8 cellular contexts compared by ENCODE assay signal in the genomic region with DNA sequence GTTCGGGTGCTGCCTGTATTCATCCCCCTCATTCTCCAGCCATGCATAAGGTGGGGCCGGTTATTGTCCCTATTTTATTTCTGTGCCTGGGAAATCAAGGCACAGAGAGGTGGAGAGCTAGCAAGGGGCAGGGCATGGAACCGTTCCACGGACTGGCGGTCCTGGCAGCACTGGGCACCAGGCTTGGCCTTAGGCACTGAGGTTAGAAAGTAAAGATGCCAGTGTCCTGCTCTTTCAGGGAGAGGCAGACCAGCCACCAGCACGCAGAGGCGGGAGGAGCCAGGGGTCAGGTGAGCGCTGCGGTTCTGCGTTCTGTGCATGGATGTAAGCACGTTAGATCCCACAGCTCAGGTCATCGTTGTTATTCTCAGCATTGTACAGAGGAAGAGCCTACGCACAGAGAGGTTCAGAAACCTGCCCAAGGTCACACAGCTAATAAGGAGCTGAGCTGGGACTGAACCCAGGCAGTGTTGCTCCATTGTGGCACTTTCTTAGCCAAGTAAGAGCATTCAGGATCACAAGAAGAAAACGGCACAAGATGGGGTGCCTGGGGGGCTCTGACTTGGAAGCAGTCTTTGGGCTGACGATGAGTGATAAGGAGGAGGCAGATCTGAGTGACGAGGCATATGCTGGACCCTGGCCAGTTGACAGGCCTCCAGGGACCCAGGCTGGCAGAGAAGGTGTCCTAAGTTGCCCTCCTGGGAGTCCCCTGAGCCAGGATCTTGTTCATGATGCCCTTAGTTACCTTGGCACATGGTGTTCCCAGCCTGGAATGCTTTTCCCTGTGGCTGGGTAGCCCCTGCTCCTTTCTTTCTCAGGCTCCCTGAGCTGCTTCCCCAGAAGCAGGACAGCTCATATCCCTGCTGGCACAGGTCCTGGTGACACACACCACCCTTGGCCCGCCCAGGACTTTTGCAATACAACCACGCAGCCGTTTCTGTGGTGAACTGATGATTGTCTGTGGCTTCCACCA. TPM values are rescaled to one million over a fixed set of nuclear protein-coding genes. Genes with fewer than 3 reads are reported as not detected.
DNase-seq lines count a peak whose midpoint lies in the region; ATAC-seq, FAIRE-seq and TF ChIP-seq lines count a peak whose summit lies in the region.

No MANE protein-coding gene starts in this region.

- H3K36me3 ChIP-seq in Loucy (ENCODE audit: insufficient read depth, low read length) = peaks cover 28% of the 10 kb centered on the region; the same call in 1 of the 2 replicates
- H3K36me3 ChIP-seq in colonic mucosa = no peaks in the 10 kb centered on the region
- peaks cover 0 to 41% of the 10 kb centered on the region in 2 donors for H3K36me3 ChIP-seq in lung (ENCODE audit: control insufficient read depth in 2 of 2, insufficient read depth in 2 of 2, low read length in 2 of 2)

- no peak for TF ChIP-seq CTCF in Loucy (conservative IDR thresholded peaks at IDR 0.05; ENCODE audit: low read length)
- no peak for TF ChIP-seq CTCF in colonic mucosa (IDR thresholded peaks at IDR 0.05)
- TF ChIP-seq CTCF in lung (IDR thresholded peaks at IDR 0.05; ENCODE audit: control extremely low read depth, extremely low read depth) = no peak

- H2AFZ ChIP-seq in Loucy (ENCODE audit: low read length) = no peak overlapping the region

- H3K4me1 ChIP-seq in Loucy (ENCODE audit: insufficient read depth, low read length, poor library complexity, severe bottlenecking) = peaks cover 6% of the 10 kb centered on the region
- H3K4me1 ChIP-seq in colonic mucosa = peaks cover 20% of the 10 kb centered on the region
- H3K4me1 ChIP-seq in lung (ENCODE audit: control insufficient read depth in 2 of 2, insufficient read depth in 2 of 2, low read length in 2 of 2) = peaks cover 0 to 24% of the 10 kb centered on the region in 2 donors

- H3K4me3 Mint-ChIP-seq in activated T-helper 1 cell treated with anti-CD3 and anti-CD28 coated beads, Interleukin-12 subunit alpha, Interleukin-12 subunit beta, Interleukin-2, Interleukin-4 antibody, amounts not matched to agents 30 ng/mL and 10 ng/mL and 1 ng/mL, durations not matched to agents 14 hours and 24 hours and 36 hours = no peak overlapping the region

- H3K27ac ChIP-seq in colonic mucosa (no peak overlapping the region), lung (ENCODE audit: low read depth in 1 of 2, low read length in 1 of 2) (peak overlapping the region; percentile 15 to 69)

- H3K79me2 ChIP-seq in Loucy (ENCODE audit: insufficient read depth, low read length) = no peaks in the 10 kb centered on the region

- H3F3A ChIP-seq in Loucy (ENCODE audit: low read depth) = no peaks in the 10 kb centered on the region

- H3K9ac ChIP-seq in Loucy (ENCODE audit: low read depth, low read length, poor library complexity, severe bottlenecking) = no peak overlapping the region
- H3K9ac ChIP-seq in colonic mucosa (ENCODE audit: low read depth in 2 of 2, low read length in 2 of 2) = no peak overlapping the region

- H3K27me3 Mint-ChIP-seq in activated T-helper 1 cell treated with anti-CD3 and anti-CD28 coated beads, Interleukin-12 subunit alpha, Interleukin-12 subunit beta, Interleukin-2, Interleukin-4 antibody, amounts not matched to agents 30 ng/mL and 10 ng/mL and 1 ng/mL, durations not matched to agents 14 hours and 24 hours and 36 hours (ENCODE audit: insufficient read depth) = no peaks in the 10 kb centered on the region

- H3K4me3 ChIP-seq in Loucy (ENCODE audit: low read length, poor library complexity, severe bottlenecking) (no peak overlapping the region), colonic mucosa (no peak overlapping the region), lung (no peak overlapping the region)

- H3K27ac Mint-ChIP-seq in activated T-helper 1 cell treated with anti-CD3 and anti-CD28 coated beads, Interleukin-12 subunit alpha, Interleukin-12 subunit beta, Interleukin-2, Interleukin-4 antibody, amounts not matched to agents 30 ng/mL and 10 ng/mL and 1 ng/mL, durations not matched to agents 14 hours and 24 hours and 36 hours = no peak overlapping the region

- no peaks in the 10 kb centered on the region for H3K36me3 Mint-ChIP-seq in activated T-helper 1 cell treated with anti-CD3 and anti-CD28 coated beads, Interleukin-12 subunit alpha, Interleukin-12 subunit beta, Interleukin-2, Interleukin-4 antibody, amounts not matched to agents 30 ng/mL and 10 ng/mL and 1 ng/mL, durations not matched to agents 14 hours and 24 hours and 36 hours (ENCODE audit: low read depth)

- H3K4me2 ChIP-seq in Loucy (ENCODE audit: low read depth, low read length, poor library complexity, severe bottlenecking) = peak overlapping the region; percentile 13

- no peaks in the 10 kb centered on the region for H3K9me3 Mint-ChIP-seq in activated T-helper 1 cell treated with anti-CD3 and anti-CD28 coated beads, Interleukin-12 subunit alpha, Interleukin-12 subunit beta, Interleukin-2, Interleukin-4 antibody, amounts not matched to agents 30 ng/mL and 10 ng/mL and 1 ng/mL, durations not matched to agents 14 hours and 24 hours and 36 hours

- ATAC-seq in lung (ENCODE audit: insufficient read depth, low FRiP score) (peak; percentile 58), HG02852 (IDR thresholded peaks at IDR 0.05; ENCODE audit: unreplicated experiment) (no peak)

- intact Hi-C loops in colonic mucosa (cut with DNase I) = no loop called here
- intact Hi-C loops in activated T-helper 1 cell treated with anti-CD3 and anti-CD28 coated beads, Interleukin-12 subunit alpha, Interleukin-12 subunit beta, Interleukin-2, Interleukin-4 antibody, amounts not matched to agents 30 ng/mL and 10 ng/mL and 1 ng/mL, durations not matched to agents 14 hours and 24 hours and 36 hours (cut with micrococcal nuclease) = no loop called here

- no peaks in the 10 kb centered on the region for H4K20me1 ChIP-seq in Loucy (ENCODE audit: insufficient read depth, low read length, poor library complexity, severe bottlenecking)

- H3K4me1 Mint-ChIP-seq in activated T-helper 1 cell treated with anti-CD3 and anti-CD28 coated beads, Interleukin-12 subunit alpha, Interleukin-12 subunit beta, Interleukin-2, Interleukin-4 antibody, amounts not matched to agents 30 ng/mL and 10 ng/mL and 1 ng/mL, durations not matched to agents 14 hours and 24 hours and 36 hours (ENCODE audit: low read depth) = no peaks in the 10 kb centered on the region

- no peaks in the 10 kb centered on the region for H3K9me2 ChIP-seq in Loucy (replicated peaks; ENCODE audit: low read depth, low read length)

- 74 to 75% methylated on average over 19 of the region's 19 CpGs for WGBS in lung, 2 donors

- no peaks in the 10 kb centered on the region for H3K9me3 ChIP-seq in Loucy (ENCODE audit: insufficient read depth, low read depth, low read length)
- no peaks in the 10 kb centered on the region for H3K9me3 ChIP-seq in colonic mucosa
- H3K9me3 ChIP-seq in lung (ENCODE audit: control insufficient read depth in 2 of 2, insufficient read depth in 1 of 2, low read length in 1 of 2) = no peaks in the 10 kb centered on the region

- peak; percentile 96 for DNase-seq in A172 (ENCODE audit: low spot score)
- DNase-seq in colonic mucosa = peak; percentile 80
- DNase-seq in lung (ENCODE audit: low spot score) = peak; percentile 75
- DNase-seq in activated T-helper 1 cell treated with anti-CD3 and anti-CD28 coated beads, Interleukin-12 subunit alpha, Interleukin-12 subunit beta, Interleukin-2, Interleukin-4 antibody, amounts not matched to agents 30 ng/mL and 10 ng/mL and 1 ng/mL, durations not matched to agents 14 hours and 24 hours and 36 hours (ENCODE audit: low spot score) = no peak
- DNase-seq in NCI-H146 (lab: John Stamatoyannopoulos, UW) = no peak
- DNase-seq in GM19239 (ENCODE audit: insufficient read length, low spot score) = no peak

- no peaks in the 10 kb centered on the region for H3K27me3 ChIP-seq in Loucy (ENCODE audit: insufficient read depth, low read length, poor library complexity, severe bottlenecking)
- no peaks in the 10 kb centered on the region for H3K27me3 ChIP-seq in colonic mucosa
- no peaks in the 10 kb centered on the region for H3K27me3 ChIP-seq in lung (ENCODE audit: control insufficient read depth, insufficient read depth)

- no peak for FAIRE-seq in GM19239 (lab: Jason Lieb, UNC)

RNA-seq across cellular contexts. Expression of gene OSBPL5, which starts 41.1 kb away (rescaled TPM):
- total RNA-seq in A172 (2014; rRNA removed; shearing (Covaris generic)) = 18.1 and 18.5 TPM in 2 replicates
- 10 to 100 TPM; 34.0 to 69.5 TPM for total RNA-seq in colonic mucosa
- 10 to 100 TPM; 34.2 to 51.5 TPM for total RNA-seq in lung
- polyA plus RNA-seq in lung = 10 to 100 TPM; 15.2 to 22.5 TPM
- total RNA-seq in activated T-helper 1 cell treated with anti-CD3 and anti-CD28 coated beads, Interleukin-12 subunit alpha, Interleukin-12 subunit beta, Interleukin-2, Interleukin-4 antibody, amounts not matched to agents 30 ng/mL and 10 ng/mL and 1 ng/mL, durations not matched to agents 14 hours and 24 hours and 36 hours = 1.6 and 1.9 TPM in 2 replicates

Comparison
In these comparisons a context has a peak if more than half of its experiments do, and no peak if none do; other contexts are left out.
1. DNase-seq: peak in A172 (single experiment), colonic mucosa (single experiment) and lung (single experiment); none in activated T-helper 1 cell treated with anti-CD3 and anti-CD28 coated beads, Interleukin-12 subunit alpha, Interleukin-12 subunit beta, Interleukin-2, Interleukin-4 antibody, amounts not matched to agents 30 ng/mL and 10 ng/mL and 1 ng/mL, durations not matched to agents 14 hours and 24 hours and 36 hours (single experiment), NCI-H146 (single experiment) and GM19239 (single experiment).